Comparison of ENCODE assay signal across 8 cellular contexts in genomic region chr14:89954045-89955021, GRCh38. TPM values are rescaled to one million over a fixed set of nuclear protein-coding genes. Genes with fewer than 3 reads are reported as not detected.
A peak's percentile ranks its signal among the peaks of the same experiment; 100 is the strongest.
DNase-seq lines count a peak whose midpoint lies in the region; ATAC-seq and TF ChIP-seq lines count a peak whose summit lies in the region.

TSS of gene EFCAB11 (minus strand) at chr14:89954730. CDS start at chr14:89954660, 70 bp downstream.

- H3K4me3 ChIP-seq in BLaER1 (peak within 1 kb of the TSS; percentile 90), colonic mucosa (peak within 1 kb of the TSS; percentile 87)

- H4K20me1 ChIP-seq in BLaER1 = no peaks in the 10 kb centered on the region

- peak within 1 kb of the TSS; percentile 90 for H3K27ac Mint-ChIP-seq in activated CD4-positive, alpha-beta T cell treated with anti-CD3 and anti-CD28 coated beads, Interleukin-2, amount 10 ng/mL, durations not matched to agents 24 days and 14 days

- DNase-seq in GM19240 (ENCODE audit: insufficient read length, low spot score) (peak; percentile 74), NCI-H524 treated with DMSO at 0.1 percent for 48 hours (lab: John Stamatoyannopoulos, UW) (peak; percentile 99), colonic mucosa (peak; percentile 98)
- peak; percentile 99 for DNase-seq in activated CD4-positive, alpha-beta T cell treated with anti-CD3 and anti-CD28 coated beads, Interleukin-2, amount 10 ng/mL, durations not matched to agents 24 days and 14 days
- peak; percentile 84 to 87 for DNase-seq in stimulated activated CD4-positive, alpha-beta T cell treated with anti-CD3 and anti-CD28 coated beads, Interleukin-1b, Interleukin-23, amount 100 ng/mL, for 4 hours (ENCODE audit: low read depth in 2 of 2)

- H3K9me3 Mint-ChIP-seq in activated CD4-positive, alpha-beta T cell treated with anti-CD3 and anti-CD28 coated beads, Interleukin-2, amount 10 ng/mL, durations not matched to agents 24 days and 14 days = no peaks in the 10 kb centered on the region

- peak; percentile 78 for ATAC-seq in HG03460 (IDR thresholded peaks at IDR 0.05; ENCODE audit: unreplicated experiment)

- peaks cover 28% of the 10 kb centered on the region for H3K36me3 Mint-ChIP-seq in activated CD4-positive, alpha-beta T cell treated with anti-CD3 and anti-CD28 coated beads, Interleukin-2, amount 10 ng/mL, durations not matched to agents 24 days and 14 days (ENCODE audit: low read depth)

- H3K4me1 ChIP-seq in BLaER1 = peaks cover 19% of the 10 kb centered on the region
- H3K4me1 ChIP-seq in colonic mucosa = no peaks in the 10 kb centered on the region

- H3K36me3 ChIP-seq in BLaER1 (peaks cover 37% of the 10 kb centered on the region), colonic mucosa (no peaks in the 10 kb centered on the region)

- H3K4me1 Mint-ChIP-seq in activated CD4-positive, alpha-beta T cell treated with anti-CD3 and anti-CD28 coated beads, Interleukin-2, amount 10 ng/mL, durations not matched to agents 24 days and 14 days = peaks cover 40% of the 10 kb centered on the region

- H3K9me3 ChIP-seq in BLaER1 (peaks cover 17% of the 10 kb centered on the region), colonic mucosa (no peaks in the 10 kb centered on the region)

- H3K9ac ChIP-seq in BLaER1 = peak within 1 kb of the TSS; percentile 82
- peak within 1 kb of the TSS; percentile 53 to 86 for H3K9ac ChIP-seq in colonic mucosa (ENCODE audit: low read depth in 2 of 2, low read length in 2 of 2)

- no peak for TF ChIP-seq CTCF in colonic mucosa (IDR thresholded peaks at IDR 0.05)

- intact Hi-C loops in activated CD4-positive, alpha-beta T cell treated with anti-CD3 and anti-CD28 coated beads, Interleukin-2, amount 10 ng/mL, durations not matched to agents 24 days and 14 days (cut with micrococcal nuclease) = loop anchor here (2.0 to 5.0 kb wide), 7 partner anchors 16 to 1947 kb away; partner anchors contain the start of genes CALM1, FOXN3, GPR65 and KCNK13
- intact Hi-C loops in colonic mucosa (cut with DNase I) = no loop called here

- peak within 1 kb of the TSS; percentile 90 for H3K4me3 Mint-ChIP-seq in activated CD4-positive, alpha-beta T cell treated with anti-CD3 and anti-CD28 coated beads, Interleukin-2, amount 10 ng/mL, durations not matched to agents 24 days and 14 days

- H3K27me3 ChIP-seq in BLaER1 (no peaks in the 10 kb centered on the region), colonic mucosa (no peaks in the 10 kb centered on the region), layer of hippocampus (ENCODE audit: control insufficient read depth, insufficient read depth, low read length) (no peaks in the 10 kb centered on the region)

- H3K27ac ChIP-seq in BLaER1 (peak within 1 kb of the TSS; percentile 79), colonic mucosa (peak within 1 kb of the TSS; percentile 94), layer of hippocampus (ENCODE audit: low read depth, low read length) (peak within 1 kb of the TSS; percentile 50)

- H3K27me3 Mint-ChIP-seq in activated CD4-positive, alpha-beta T cell treated with anti-CD3 and anti-CD28 coated beads, Interleukin-2, amount 10 ng/mL, durations not matched to agents 24 days and 14 days = no peaks in the 10 kb centered on the region

- peak within 1 kb of the TSS; percentile 93 for H3K4me2 ChIP-seq in BLaER1

RNA-seq across cellular contexts. Expression of gene EFCAB11, which starts in this region (rescaled TPM):
- 6.8 and 7.8 TPM in 2 replicates for total RNA-seq in activated CD4-positive, alpha-beta T cell treated with anti-CD3 and anti-CD28 coated beads, Interleukin-2, amount 10 ng/mL, durations not matched to agents 24 days and 14 days
- total RNA-seq in colonic mucosa = 10 to 100 TPM; 12.1 to 14.1 TPM

Comparison
In these comparisons a context has a peak if more than half of its experiments do, and no peak if none do; other contexts are left out.
1. Peak in every context shown above with its lines: DNase-seq, ATAC-seq, H3K4me3 ChIP-seq and H3K27ac ChIP-seq.